Comparison of ENCODE assay signal across 8 cellular contexts in genomic region chr17:44014437-44015172, GRCh38.
DNase-seq lines count a peak whose midpoint lies in the region; ATAC-seq and TF ChIP-seq lines count a peak whose summit lies in the region.

Gene TMEM101, minus strand, starts transcription at chr17:44014963. Its CDS starts 11 bp downstream, at chr17:44014952.

- DNase-seq in NCI-H226 (peak; percentile 82), caudate nucleus (lab: John Stamatoyannopoulos, UW) (peak in 60 of 61 donors; percentile 32 to 95 (median 85)), inferior parietal cortex (ENCODE audit: extremely low spot score) (peak; percentile 95), smooth muscle cell of the brain vasculature (ENCODE audit: low read depth, low spot score) (peak; percentile 84)
- DNase-seq in activated CD4-positive, CD25-positive, alpha-beta regulatory T cell (lab: John Stamatoyannopoulos, UW): peak; percentile 71 to 78 (median 75)

- H3K27ac ChIP-seq in 22Rv1: peak within 1 kb of the TSS; percentile 78
- H3K27ac ChIP-seq in caudate nucleus (ENCODE audit: low read depth, low read length): peak within 1 kb of the TSS; percentile 88

- ATAC-seq in GM18858 (IDR thresholded peaks at IDR 0.05; ENCODE audit: unreplicated experiment) (peak; percentile 63), HG03108 (IDR thresholded peaks at IDR 0.05; ENCODE audit: unreplicated experiment) (peak; percentile 86)

- TF ChIP-seq CTCF in 22Rv1 (IDR thresholded peaks at IDR 0.05): no peak

Comparison
In these comparisons a context has a peak if more than half of its experiments do, and no peak if none do; other contexts are left out.
1. Peak in every context shown above with its lines: DNase-seq, ATAC-seq and H3K27ac ChIP-seq.